In the genomic region with DNA sequence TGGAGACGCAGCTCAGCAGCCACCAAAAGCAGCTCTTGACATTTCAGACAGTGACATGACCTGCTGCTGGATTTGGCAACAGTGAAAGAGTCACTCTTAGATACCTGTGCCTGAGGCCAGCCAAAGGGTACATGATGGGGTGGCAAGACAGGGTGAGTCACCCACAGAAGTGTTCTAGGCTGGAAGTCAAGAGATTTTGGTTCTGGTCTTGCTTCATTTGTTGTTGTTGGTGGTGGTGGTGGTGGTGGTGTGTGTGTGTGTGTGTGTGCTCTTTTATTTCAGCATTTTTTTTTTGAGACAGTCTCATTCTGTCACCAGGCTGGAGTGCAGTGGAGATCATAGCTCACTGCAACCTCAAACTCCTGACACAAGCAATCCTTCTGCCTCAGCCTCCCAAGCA, we compare ENCODE assay signal across 17 cellular contexts. TPM values are rescaled to one million over a fixed set of nuclear protein-coding genes. Genes with fewer than 3 reads are reported as not detected.
DNase-seq lines count a peak whose midpoint lies in the region; ATAC-seq and TF ChIP-seq lines count a peak whose summit lies in the region.
"Had no signal": no experiment of that assay in that cellular context is flagged by ENCODE, and none has a peak within 500 bp of the region (broad histone marks: within the 10 kb centered on the region; RNA-seq: fewer than 3 reads in every experiment).

No MANE protein-coding gene starts in this region.

- peak overlapping the region; percentile 84 for H3K27ac Mint-ChIP-seq in activated naive CD8-positive, alpha-beta T cell
- no peak overlapping the region for H3K27ac Mint-ChIP-seq in neural progenitor cell
- H3K27ac Mint-ChIP-seq: nephron progenitor cell had no signal

- TF ChIP-seq CTCF in neural progenitor cell (IDR thresholded peaks at IDR 0.05), result no peak

- H3K9ac ChIP-seq in neural progenitor cell, result no peak overlapping the region

- no peak overlapping the region for H3K4me3 ChIP-seq in neural progenitor cell
- H3K4me3 ChIP-seq: dorsolateral prefrontal cortex, SJCRH30 had no signal

- H3K79me2 ChIP-seq in neural progenitor cell (ENCODE audit: low read depth), result no peaks in the 10 kb centered on the region

- H3K9me3 ChIP-seq in neural progenitor cell (ENCODE audit: low read depth), result no peaks in the 10 kb centered on the region
- H3K9me3 ChIP-seq: SJCRH30 had no signal

- no peak overlapping the region for H3K4me2 ChIP-seq in neural progenitor cell

- H3K27me3 ChIP-seq in neural progenitor cell, result no peaks in the 10 kb centered on the region
- H3K27me3 ChIP-seq: dorsolateral prefrontal cortex, SJCRH30 had no signal

- H3K36me3 Mint-ChIP-seq in activated T-cell treated with anti-CD3 and anti-CD28 coated beads, Interleukin-2, amount 50 U/mL, for 4 hours (ENCODE audit: insufficient read depth), result peaks cover 18% of the 10 kb centered on the region
- peaks cover 10% of the 10 kb centered on the region for H3K36me3 Mint-ChIP-seq in activated naive CD8-positive, alpha-beta T cell
- H3K36me3 Mint-ChIP-seq in neural progenitor cell, result no peaks in the 10 kb centered on the region

- peak; percentile 64 for ATAC-seq in activated T-cell treated with anti-CD3 and anti-CD28 coated beads, Interleukin-2, amount 50 U/mL, for 4 hours
- ATAC-seq in GM19035 (IDR thresholded peaks at IDR 0.05; ENCODE audit: unreplicated experiment), result no peak

- no peak overlapping the region for H3K4me3 Mint-ChIP-seq in activated T-cell treated with anti-CD3 and anti-CD28 coated beads, Interleukin-2, amount 50 U/mL, for 4 hours
- H3K4me3 Mint-ChIP-seq in activated naive CD8-positive, alpha-beta T cell, result no peak overlapping the region
- no peak overlapping the region for H3K4me3 Mint-ChIP-seq in neural progenitor cell
- H3K4me3 Mint-ChIP-seq: nephron progenitor cell had no signal

- H3K27me3 Mint-ChIP-seq in activated T-cell treated with anti-CD3 and anti-CD28 coated beads, Interleukin-2, amount 50 U/mL, for 4 hours (ENCODE audit: low read depth), result no peaks in the 10 kb centered on the region
- H3K27me3 Mint-ChIP-seq in activated naive CD8-positive, alpha-beta T cell, result no peaks in the 10 kb centered on the region
- peaks cover 10% of the 10 kb centered on the region for H3K27me3 Mint-ChIP-seq in neural progenitor cell (ENCODE audit: insufficient read depth, low read depth)

- H3K9me3 Mint-ChIP-seq in activated T-cell treated with anti-CD3 and anti-CD28 coated beads, Interleukin-2, amount 50 U/mL, for 4 hours, result no peaks in the 10 kb centered on the region
- no peaks in the 10 kb centered on the region for H3K9me3 Mint-ChIP-seq in activated naive CD8-positive, alpha-beta T cell (ENCODE audit: low read depth)
- H3K9me3 Mint-ChIP-seq in neural progenitor cell, result no peaks in the 10 kb centered on the region
- H3K9me3 Mint-ChIP-seq: nephron progenitor cell had no signal

- no peaks in the 10 kb centered on the region for H3K36me3 ChIP-seq in neural progenitor cell
- H3K36me3 ChIP-seq: SJCRH30 had no signal

- peaks cover 23% of the 10 kb centered on the region for H3K4me1 ChIP-seq in neural progenitor cell
- H3K4me1 ChIP-seq: SJCRH30 had no signal

- no peak overlapping the region for H2AFZ ChIP-seq in neural progenitor cell (replicated peaks)

- peaks cover 54% of the 10 kb centered on the region for H3F3A ChIP-seq in neural progenitor cell (ENCODE audit: low read depth)

- no peak for DNase-seq in activated T-cell treated with anti-CD3 and anti-CD28 coated beads, Interleukin-2, amount 50 U/mL, for 4 hours
- no peak for DNase-seq in activated T-cell treated with anti-CD3 and anti-CD28 coated beads for 4 hours
- DNase-seq in M059J (ENCODE audit: low read depth), result peak; percentile 69
- peak; percentile 53 for DNase-seq in renal cortical epithelial cell (ENCODE audit: low read depth)
- DNase-seq in retina, result no peak
- no peak for DNase-seq in neural progenitor cell (ENCODE audit: low spot score)
- DNase-seq: activated CD4-positive, alpha-beta T cell treated with anti-CD3 and anti-CD28 coated beads for 1 hour; dorsolateral prefrontal cortex; foreskin fibroblast; NCI-H1105 treated with DMSO at 0.1 percent for 48 hours; NCI-H526; nephron progenitor cell; SJCRH30; stimulated activated naive CD4-positive, alpha-beta T cell had no signal

- H3K4me1 Mint-ChIP-seq in activated T-cell treated with anti-CD3 and anti-CD28 coated beads, Interleukin-2, amount 50 U/mL, for 4 hours (ENCODE audit: low read depth), result peaks cover 17% of the 10 kb centered on the region
- H3K4me1 Mint-ChIP-seq in activated naive CD8-positive, alpha-beta T cell (ENCODE audit: low read depth), result peaks cover 23% of the 10 kb centered on the region
- H3K4me1 Mint-ChIP-seq in neural progenitor cell, result peaks cover 41% of the 10 kb centered on the region

- H4K20me1 ChIP-seq in neural progenitor cell (ENCODE audit: low read depth), result no peaks in the 10 kb centered on the region

- no peak overlapping the region for H3K27ac ChIP-seq in neural progenitor cell
- H3K27ac ChIP-seq: dorsolateral prefrontal cortex, SJCRH30 had no signal

RNA-seq across cellular contexts. Expression of gene SHISAL2A, which starts 25.8 kb away (rescaled TPM):
- total RNA-seq in activated T-cell treated with anti-CD3 and anti-CD28 coated beads, Interleukin-2, amount 50 U/mL, for 4 hours, result 1 to 10 TPM; 4.9 to 7.5 (median 5.2) TPM
- 0.15 TPM in 1 of 2 replicates, not detected in the other for total RNA-seq in M059J (2014; rRNA removed; shearing (Covaris generic))
- total RNA-seq in renal cortical epithelial cell (not detected in 2 replicates), neural progenitor cell (ENCODE audit: low replicate concordance) (0.11 and 0.87 TPM in 2 replicates)
- total RNA-seq: HT1080, SJCRH30 had no signal

RNA-seq across cellular contexts. Expression of gene COA7, which starts 39.4 kb away (rescaled TPM):
- total RNA-seq in activated T-cell treated with anti-CD3 and anti-CD28 coated beads, Interleukin-2, amount 50 U/mL, for 4 hours, result 10 to 100 TPM; 35.3 to 45.1 (median 44.0) TPM
- 8.5 and 10.1 TPM in 2 replicates for total RNA-seq in M059J (2014; rRNA removed; shearing (Covaris generic))
- total RNA-seq in renal cortical epithelial cell (20.5 and 20.9 TPM in 2 replicates), neural progenitor cell (ENCODE audit: low replicate concordance) (10.9 and 13.0 TPM in 2 replicates)

RNA-seq across cellular contexts. Expression of gene GPX7, which starts 56.6 kb away (rescaled TPM):
- total RNA-seq in activated T-cell treated with anti-CD3 and anti-CD28 coated beads, Interleukin-2, amount 50 U/mL, for 4 hours, result 10 to 100 TPM; 18.6 to 20.0 (median 19.1) TPM
- total RNA-seq in M059J (2014; rRNA removed; shearing (Covaris generic)), result 7.7 and 8.7 TPM in 2 replicates
- 23.7 and 26.9 TPM in 2 replicates for total RNA-seq in renal cortical epithelial cell
- total RNA-seq in neural progenitor cell (ENCODE audit: low replicate concordance), result 21.9 and 31.6 TPM in 2 replicates
- total RNA-seq: HT1080 had no signal

Comparison
In these comparisons a context has a peak if more than half of its experiments do, and no peak if none do; other contexts are left out.
1. DNase-seq: peak in M059J (single experiment) and renal cortical epithelial cell (single experiment); none in activated T-cell treated with anti-CD3 and anti-CD28 coated beads, Interleukin-2, amount 50 U/mL, for 4 hours (single experiment), activated T-cell treated with anti-CD3 and anti-CD28 coated beads for 4 hours (single experiment), retina (single experiment) and neural progenitor cell (single experiment).